In the genomic region with DNA sequence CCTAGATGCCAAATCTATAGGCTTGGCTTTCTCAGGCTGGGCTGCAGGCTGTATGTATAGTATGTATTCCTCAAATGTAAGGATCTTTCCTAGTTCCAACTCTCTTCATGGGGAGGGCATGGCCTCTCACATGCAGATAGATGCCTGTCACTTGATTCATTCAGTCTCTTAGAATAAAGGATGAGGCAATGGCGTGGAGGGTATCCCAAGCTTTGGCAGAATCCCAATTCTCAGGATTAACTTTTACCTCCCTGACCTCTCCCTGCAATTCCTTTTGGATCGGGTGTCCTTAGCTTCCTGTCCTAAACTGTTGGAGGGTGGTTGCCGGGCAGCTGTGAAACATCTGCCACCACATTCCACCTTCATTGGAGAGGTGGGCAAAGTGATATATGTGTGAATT, we compare ENCODE assay signal across 20 cellular contexts.
DNase-seq lines count a peak whose midpoint lies in the region; ATAC-seq, FAIRE-seq and TF ChIP-seq lines count a peak whose summit lies in the region.
"Had no signal": no experiment of that assay in that cellular context is flagged by ENCODE, and none has a peak within 500 bp of the region (broad histone marks: within the 10 kb centered on the region; RNA-seq: fewer than 3 reads in every experiment).

No MANE protein-coding gene starts in this region.

- H3K36me3 Mint-ChIP-seq in CD14-positive monocyte: no peaks in the 10 kb centered on the region

- no peak overlapping the region for H3K4me3 ChIP-seq in HAP-1
- no peak overlapping the region for H3K4me3 ChIP-seq in NT2/D1 (ENCODE audit: insufficient read length, low read depth)
- no peak overlapping the region for H3K4me3 ChIP-seq in transverse colon
- H3K4me3 ChIP-seq: dorsolateral prefrontal cortex, gastrocnemius medialis, Peyer's patch had no signal

- DNase-seq in HAP-1 (ENCODE audit: low spot score in 2 of 2) (peak; percentile 7 to 10), NT2/D1 (ENCODE audit: low read depth, low spot score) (peak; percentile 25), foreskin keratinocyte (peak in 1 of 2 donors; percentile 69), urothelium cell line (ENCODE audit: low spot score) (peak; percentile 50), transverse colon (no peak), CD14-positive monocyte (ENCODE audit: low spot score) (no peak)
- DNase-seq: activated T-cell treated with anti-CD3 and anti-CD28 coated beads, Interleukin-2, amount 50 U/mL, for 24 hours; BE2C; dorsolateral prefrontal cortex; NCI-H146; nephron progenitor cell had no signal

- FAIRE-seq in urothelium cell line (lab: Jason Lieb, UNC): no peak
- FAIRE-seq: D721Med, G401.6 had no signal

- 72 to 83% methylated on average over 1 to 3 of the region's 3 CpGs for WGBS in transverse colon (ENCODE audit: low coverage in 1 of 2), 2 donors

- no peak for TF ChIP-seq POLR2A in transverse colon (IDR thresholded peaks at IDR 0.05)

- H3K4me3 Mint-ChIP-seq in CD14-positive monocyte: no peak overlapping the region
- H3K4me3 Mint-ChIP-seq: activated CD8-positive, alpha-beta T cell treated with anti-CD3 and anti-CD28 coated beads, Interleukin-2, amount 10 ng/mL, durations not matched to agents 7 days and 5 days; activated naive CD4-positive, alpha-beta T cell treated with anti-CD3 and anti-CD28 coated beads for 36 hours; activated T-cell treated with anti-CD3 and anti-CD28 coated beads, Interleukin-2, amount 50 U/mL, for 24 hours; central memory CD8-positive, alpha-beta T cell; nephron progenitor cell had no signal

- H3K4me1 ChIP-seq in HAP-1: no peaks in the 10 kb centered on the region
- H3K4me1 ChIP-seq in NT2/D1 (ENCODE audit: insufficient read depth, insufficient read length): no peaks in the 10 kb centered on the region
- peaks cover 10% of the 10 kb centered on the region for H3K4me1 ChIP-seq in foreskin keratinocyte
- H3K4me1 ChIP-seq in transverse colon: no peaks in the 10 kb centered on the region
- H3K4me1 ChIP-seq: BE2C, gastrocnemius medialis, Peyer's patch had no signal

- no peak for TF ChIP-seq CTCF in foreskin keratinocyte (conservative IDR thresholded peaks at IDR 0.05)
- no peak for TF ChIP-seq CTCF in transverse colon (IDR thresholded peaks at IDR 0.05)
- TF ChIP-seq CTCF in CD14-positive monocyte (IDR thresholded peaks at IDR 0.05): no peak

- H3K9ac ChIP-seq in NT2/D1 (ENCODE audit: insufficient read length, low read depth): no peak overlapping the region

- H3K27me3 ChIP-seq in HAP-1 (ENCODE audit: low read depth) (no peaks in the 10 kb centered on the region), NT2/D1 (ENCODE audit: insufficient read depth, insufficient read length) (no peaks in the 10 kb centered on the region), foreskin keratinocyte (no peaks in the 10 kb centered on the region), transverse colon (no peaks in the 10 kb centered on the region)
- H3K27me3 ChIP-seq: BE2C, gastrocnemius medialis, Peyer's patch had no signal

- peaks cover 0 to 15% (median 7%) of the 10 kb centered on the region in 7 donors for H3K9me3 Mint-ChIP-seq in CD14-positive monocyte
- H3K9me3 Mint-ChIP-seq: central memory CD8-positive, alpha-beta T cell had no signal

- H3K9me3 ChIP-seq in HAP-1 (no peaks in the 10 kb centered on the region), NT2/D1 (ENCODE audit: insufficient read depth, low read length) (peaks cover 16% of the 10 kb centered on the region; the same call in 1 of the 2 replicates), transverse colon (no peaks in the 10 kb centered on the region)
- H3K9me3 ChIP-seq: BE2C, gastrocnemius medialis, Peyer's patch had no signal

- H3K27me3 Mint-ChIP-seq in CD14-positive monocyte (ENCODE audit: low read depth in 3 of 3): peaks cover 0 to 6% (median 1%) of the 10 kb centered on the region in 3 donors

- TF ChIP-seq EP300 in transverse colon (IDR thresholded peaks at IDR 0.05; ENCODE audit: low read depth): no peak

- no peaks in the 10 kb centered on the region for H3K4me1 Mint-ChIP-seq in CD14-positive monocyte
- H3K4me1 Mint-ChIP-seq: central memory CD8-positive, alpha-beta T cell; nephron progenitor cell had no signal

- H3K27ac ChIP-seq in foreskin keratinocyte (no peak overlapping the region), transverse colon (no peak overlapping the region)
- H3K27ac ChIP-seq: dorsolateral prefrontal cortex, gastrocnemius medialis, Peyer's patch had no signal

- in situ Hi-C loops in HAP-1 (cut with MboI; ENCODE audit: low sequenced_read_pairs): no loop called here
- in situ Hi-C loops in transverse colon (cut with MboI; ENCODE audit: low pct_ligation_motif_present in 1 of 4, low pct_unique_long_range_greater_than_20kb in 1 of 4, low sequenced_read_pairs in 3 of 4): no loop called here

- H3K36me3 ChIP-seq in HAP-1 (replicated peaks) (no peaks in the 10 kb centered on the region), NT2/D1 (ENCODE audit: insufficient read depth, insufficient read length, low read length) (no peaks in the 10 kb centered on the region), transverse colon (no peaks in the 10 kb centered on the region)
- H3K36me3 ChIP-seq: BE2C, gastrocnemius medialis, Peyer's patch had no signal

- H3K27ac Mint-ChIP-seq in CD14-positive monocyte: no peak overlapping the region
- H3K27ac Mint-ChIP-seq: activated CD8-positive, alpha-beta T cell treated with anti-CD3 and anti-CD28 coated beads, Interleukin-2, amount 10 ng/mL, durations not matched to agents 7 days and 5 days; IgD-negative memory B cell; nephron progenitor cell had no signal

- intact Hi-C loops in transverse colon (cut with DNase I; ENCODE audit: low total_unique reads) (no loop called here), CD14-positive monocyte (cut with micrococcal nuclease) (no loop called here)

- peak; percentile 26 for ATAC-seq in foreskin keratinocyte
- ATAC-seq in HG02884 (IDR thresholded peaks at IDR 0.05; ENCODE audit: unreplicated experiment): no peak
- ATAC-seq: gastrocnemius medialis had no signal

Comparison
In these comparisons a context has a peak if more than half of its experiments do, and no peak if none do; other contexts are left out.
1. DNase-seq: peak in HAP-1 (2 of 2), NT2/D1 (single experiment) and urothelium cell line (single experiment); none in transverse colon (single experiment) and CD14-positive monocyte (single experiment).